In genomic region chr5:145887976-145888574, GRCh38 we compare ENCODE assay signal across 9 cellular contexts. TPM values are rescaled to one million over a fixed set of nuclear protein-coding genes. Genes with fewer than 3 reads are reported as not detected.
DNase-seq lines count a peak whose midpoint lies in the region; FAIRE-seq and TF ChIP-seq lines count a peak whose summit lies in the region.
"Had no signal": no experiment of that assay in that cellular context is flagged by ENCODE, and none has a peak within 500 bp of the region (broad histone marks: within the 10 kb centered on the region; RNA-seq: fewer than 3 reads in every experiment).

No MANE protein-coding gene starts in this region.

- H3K79me2 ChIP-seq in Loucy (ENCODE audit: insufficient read depth, low read length) = no peaks in the 10 kb centered on the region

- no peaks in the 10 kb centered on the region for H3F3A ChIP-seq in Loucy (ENCODE audit: low read depth)

- H4K20me1 ChIP-seq in Loucy (ENCODE audit: insufficient read depth, low read length, poor library complexity, severe bottlenecking) = no peaks in the 10 kb centered on the region
- H4K20me1 ChIP-seq: BLaER1 treated with 17β-estradiol and CSF1 and Interleukin-3, amounts not matched to agents 10 nM and 100 nM had no signal

- H3K4me1 ChIP-seq in Loucy (ENCODE audit: insufficient read depth, low read length, poor library complexity, severe bottlenecking) (no peaks in the 10 kb centered on the region), kidney (ENCODE audit: control insufficient read depth in 1 of 2, insufficient read depth in 1 of 2, low read depth in 1 of 2, low read length in 2 of 2) (no peaks in the 10 kb centered on the region)
- H3K4me1 ChIP-seq: BLaER1 treated with 17β-estradiol and CSF1 and Interleukin-3, amounts not matched to agents 10 nM and 100 nM had no signal

- H3K27me3 ChIP-seq in Loucy (ENCODE audit: insufficient read depth, low read length, poor library complexity, severe bottlenecking) = no peaks in the 10 kb centered on the region
- H3K27me3 ChIP-seq: BLaER1 treated with 17β-estradiol and CSF1 and Interleukin-3, amounts not matched to agents 10 nM and 100 nM had no signal

- no peak overlapping the region for H3K27ac ChIP-seq in kidney (ENCODE audit: low read depth in 2 of 2, low read length in 2 of 2)
- H3K27ac ChIP-seq: BLaER1 treated with 17β-estradiol and CSF1 and Interleukin-3, amounts not matched to agents 10 nM and 100 nM had no signal

- H2AFZ ChIP-seq in Loucy (ENCODE audit: low read length) = no peak overlapping the region

- FAIRE-seq in kidney (lab: Jason Lieb, UNC) = no peak

- no peaks in the 10 kb centered on the region for H3K9me2 ChIP-seq in Loucy (replicated peaks; ENCODE audit: low read depth, low read length)

- TF ChIP-seq CTCF in Loucy (conservative IDR thresholded peaks at IDR 0.05; ENCODE audit: low read length) (peak; percentile 83), astrocyte of the cerebellum (IDR thresholded peaks at IDR 0.05; ENCODE audit: low read depth, low read length, missing control alignments) (peak; percentile 95), kidney (IDR thresholded peaks at IDR 0.05; ENCODE audit: borderline replicate concordance, extremely low read depth, insufficient read depth) (peak; percentile 67)

- in situ Hi-C loops in astrocyte of the cerebellum (cut with HindIII; ENCODE audit: low sequenced_read_pairs) = no loop called here

- H3K36me3 ChIP-seq in Loucy (ENCODE audit: insufficient read depth, low read length) (no peaks in the 10 kb centered on the region), kidney (ENCODE audit: control insufficient read depth in 1 of 2, insufficient read depth in 2 of 2, low read length in 2 of 2) (no peaks in the 10 kb centered on the region)
- H3K36me3 ChIP-seq: BLaER1 treated with 17β-estradiol and CSF1 and Interleukin-3, amounts not matched to agents 10 nM and 100 nM had no signal

- H3K9me3 ChIP-seq in Loucy (ENCODE audit: insufficient read depth, low read depth, low read length) (no peaks in the 10 kb centered on the region), kidney (ENCODE audit: control insufficient read depth in 1 of 2, low read length in 2 of 2) (no peaks in the 10 kb centered on the region)

- no peak overlapping the region for H3K4me2 ChIP-seq in Loucy (ENCODE audit: low read depth, low read length, poor library complexity, severe bottlenecking)
- H3K4me2 ChIP-seq: BLaER1 treated with 17β-estradiol and CSF1 and Interleukin-3, amounts not matched to agents 10 nM and 100 nM had no signal

- peak in 2 of 3 experiments; percentile 4 to 48 for DNase-seq in NCI-H1417 (lab: John Stamatoyannopoulos, UW)
- DNase-seq in NCI-H1417 treated with DMSO at 0.1 percent for 48 hours (lab: John Stamatoyannopoulos, UW) = no peak
- peak; percentile 39 for DNase-seq in astrocyte of the cerebellum (ENCODE audit: low read depth)
- DNase-seq in kidney = no peak
- DNase-seq in NCI-H1930 (lab: John Stamatoyannopoulos, UW) = no peak
- no peak for DNase-seq in activated CD4-positive, alpha-beta T cell treated with anti-CD3 and anti-CD28 coated beads, Interleukin-2, amount 50 U/mL, for 48 hours
- no peak for DNase-seq in activated gamma-delta T cell (lab: John Stamatoyannopoulos, UW)

- no peak overlapping the region for H3K4me3 ChIP-seq in Loucy (ENCODE audit: low read length, poor library complexity, severe bottlenecking)
- no peak overlapping the region for H3K4me3 ChIP-seq in astrocyte of the cerebellum (ENCODE audit: low read depth, low read length)
- H3K4me3 ChIP-seq in kidney (ENCODE audit: low read length in 2 of 2) = no peak overlapping the region
- H3K4me3 ChIP-seq: BLaER1 treated with 17β-estradiol and CSF1 and Interleukin-3, amounts not matched to agents 10 nM and 100 nM had no signal

- H3K9ac ChIP-seq in Loucy (ENCODE audit: low read depth, low read length, poor library complexity, severe bottlenecking) (no peak overlapping the region), kidney (ENCODE audit: low read length in 2 of 2) (no peak overlapping the region)
- H3K9ac ChIP-seq: BLaER1 treated with 17β-estradiol and CSF1 and Interleukin-3, amounts not matched to agents 10 nM and 100 nM had no signal

- intact Hi-C loops in kidney (cut with DNase I) = no loop called here

RNA-seq across cellular contexts. Expression of gene GRXCR2, which starts 15.3 kb away (rescaled TPM):
- total RNA-seq in kidney = not detected
- not detected for polyA plus RNA-seq in kidney (ENCODE audit: insufficient read depth, low read depth, low replicate concordance)

RNA-seq across cellular contexts. Expression of gene SH3RF2, which starts 48.3 kb away (rescaled TPM):
- total RNA-seq in kidney = 4.9 TPM
- 1.3 TPM for polyA plus RNA-seq in kidney (ENCODE audit: insufficient read depth, low read depth, low replicate concordance)

RNA-seq across cellular contexts. Expression of gene PRELID2, which starts 52.9 kb away (rescaled TPM):
- 12.1 TPM for total RNA-seq in kidney
- polyA plus RNA-seq in kidney (ENCODE audit: insufficient read depth, low read depth, low replicate concordance) = 3.8 TPM

Comparison
In these comparisons a context has a peak if more than half of its experiments do, and no peak if none do; other contexts are left out.
1. DNase-seq: peak in NCI-H1417 (2 of 3) and astrocyte of the cerebellum (single experiment); none in NCI-H1417 treated with DMSO at 0.1 percent for 48 hours (single experiment), kidney (single experiment), NCI-H1930 (0 of 2), activated CD4-positive, alpha-beta T cell treated with anti-CD3 and anti-CD28 coated beads, Interleukin-2, amount 50 U/mL, for 48 hours (0 of 2) and activated gamma-delta T cell (single experiment).
2. Peak in every context shown above with its lines, with median percentiles within 50 percentile points of each other: CTCF ChIP-seq.